Comparison of ENCODE assay signal across 19 cellular contexts in the genomic region with DNA sequence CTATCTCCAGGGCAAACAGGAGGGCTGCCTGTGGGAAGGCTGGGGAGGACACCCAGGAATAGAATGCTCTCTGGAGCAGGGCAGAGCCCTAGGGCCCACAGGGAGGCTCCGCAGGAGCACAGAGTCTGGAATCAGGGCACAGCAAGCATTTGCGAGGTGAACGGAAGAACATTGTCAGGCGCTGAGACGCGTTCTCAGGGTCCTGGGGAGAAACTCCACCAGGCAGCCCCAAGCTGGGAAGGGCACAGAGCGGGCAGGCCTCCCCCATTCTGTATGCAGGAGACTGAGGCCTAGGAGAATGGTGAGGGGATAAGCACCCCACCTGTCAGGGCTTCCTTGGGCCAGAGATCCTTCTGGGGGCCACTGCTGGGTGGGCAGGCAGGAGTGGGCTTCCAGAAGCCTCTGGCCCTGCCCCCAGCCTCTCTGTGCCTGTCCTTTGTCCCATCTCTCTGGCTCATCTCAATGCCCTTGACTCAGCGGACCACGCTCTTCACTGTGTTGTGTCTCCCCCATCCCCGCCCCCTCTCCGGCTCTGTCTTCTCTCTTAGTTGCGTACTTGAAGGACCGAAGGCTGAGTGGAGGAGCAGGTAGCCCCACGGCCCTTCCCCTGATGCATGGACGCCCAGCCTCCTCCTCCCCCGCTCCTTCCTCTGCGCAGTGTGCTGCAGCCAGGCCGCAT. TPM values are rescaled to one million over a fixed set of nuclear protein-coding genes. Genes with fewer than 3 reads are reported as not detected.
DNase-seq lines count a peak whose midpoint lies in the region; ATAC-seq and TF ChIP-seq lines count a peak whose summit lies in the region.
"Had no signal": no experiment of that assay in that cellular context is flagged by ENCODE, and none has a peak within 500 bp of the region (broad histone marks: within the 10 kb centered on the region; RNA-seq: fewer than 3 reads in every experiment).

No MANE protein-coding gene starts in this region.

- peaks cover 6% of the 10 kb centered on the region; the same call in 1 of the 2 replicates for H4K20me1 ChIP-seq in IMR-90 (ENCODE audit: insufficient read depth, low read length)

- no peak overlapping the region for H3K4me3 Mint-ChIP-seq in activated CD8-positive, alpha-beta memory T cell treated with anti-CD3 and anti-CD28 coated beads, Interleukin-2, amount 10 ng/mL, durations not matched to agents 7 days and 5 days
- H3K4me3 Mint-ChIP-seq: B cell; dendritic cell treated with granulocyte-macrophage colony-stimulating factor and Interleukin-4, amounts not matched to agents 40 ng/mL and 50 ng/mL, for 4 days had no signal

- H3K36me3 Mint-ChIP-seq in activated CD8-positive, alpha-beta memory T cell treated with anti-CD3 and anti-CD28 coated beads, Interleukin-2, amount 10 ng/mL, durations not matched to agents 7 days and 5 days = no peaks in the 10 kb centered on the region

- no peak overlapping the region for H2BK20ac ChIP-seq in IMR-90 (ENCODE audit: low read depth, low read length)

- no peak overlapping the region for H4K5ac ChIP-seq in IMR-90 (ENCODE audit: low read depth, low read length)

- H2BK120ac ChIP-seq in IMR-90 (ENCODE audit: low read depth, low read length) = no peak overlapping the region

- no peaks in the 10 kb centered on the region for H3K27me3 Mint-ChIP-seq in activated CD8-positive, alpha-beta memory T cell treated with anti-CD3 and anti-CD28 coated beads, Interleukin-2, amount 10 ng/mL, durations not matched to agents 7 days and 5 days
- H3K27me3 Mint-ChIP-seq: B cell had no signal

- H3K4me1 ChIP-seq in IMR-90 (ENCODE audit: control insufficient read depth, insufficient read depth, low read length) (no peaks in the 10 kb centered on the region), prostate gland (replicated peaks) (peaks cover 4% of the 10 kb centered on the region)

- H3K4me3 ChIP-seq in IMR-90 (ENCODE audit: insufficient read depth, low read depth, low read length) (no peak overlapping the region), prostate gland (peak overlapping the region in 1 of 2 donors; percentile 2)
- H3K4me3 ChIP-seq: adrenal gland, mucosa of descending colon, upper lobe of left lung had no signal

- H3K23ac ChIP-seq in IMR-90 (ENCODE audit: low read depth, low read length) = no peak overlapping the region

- H4K91ac ChIP-seq in IMR-90 (ENCODE audit: insufficient read depth, low read depth, low read length) = no peak overlapping the region

- H2BK5ac ChIP-seq in IMR-90 (ENCODE audit: low read depth, low read length, poor library complexity, severe bottlenecking) = no peak overlapping the region

- no peaks in the 10 kb centered on the region for H3K9me1 ChIP-seq in IMR-90 (ENCODE audit: insufficient read depth, low read length)

- TF ChIP-seq RAD21 in IMR-90 (IDR thresholded peaks at IDR 0.05; ENCODE audit: low read length) = no peak

- no peaks in the 10 kb centered on the region for H3K9me3 Mint-ChIP-seq in activated CD8-positive, alpha-beta memory T cell treated with anti-CD3 and anti-CD28 coated beads, Interleukin-2, amount 10 ng/mL, durations not matched to agents 7 days and 5 days (ENCODE audit: low read depth)
- H3K9me3 Mint-ChIP-seq: dendritic cell treated with granulocyte-macrophage colony-stimulating factor and Interleukin-4, amounts not matched to agents 40 ng/mL and 50 ng/mL, for 4 days had no signal

- H3K27me3 ChIP-seq in IMR-90 (ENCODE audit: control insufficient read depth, insufficient read depth, low read length) (no peaks in the 10 kb centered on the region), prostate gland (replicated peaks; ENCODE audit: insufficient read depth) (no peaks in the 10 kb centered on the region)
- H3K27me3 ChIP-seq: adrenal gland, upper lobe of left lung had no signal

- peak overlapping the region; percentile 28 for H2AK9ac ChIP-seq in IMR-90 (replicated peaks; ENCODE audit: low read depth, low read length, poor library complexity)

- TF ChIP-seq POLR2A in IMR-90 (IDR thresholded peaks at IDR 0.05; ENCODE audit: low read depth, low read length) (no peak), prostate gland (IDR thresholded peaks at IDR 0.05) (no peak)

- no TSS peak for BruUV-seq in IMR-90 (replicated peaks; lab: Mats Ljungman, UMichigan)

- no peak overlapping the region for H2BK15ac ChIP-seq in IMR-90 (ENCODE audit: low read depth, low read length)

- ATAC-seq in activated CD8-positive, alpha-beta memory T cell treated with anti-CD3 and anti-CD28 coated beads, Interleukin-2, amount 10 ng/mL, durations not matched to agents 7 days and 5 days = no peak
- ATAC-seq in IMR-90 (ENCODE audit: low read depth) = no peak
- ATAC-seq: mucosa of descending colon had no signal

- H3K79me1 ChIP-seq in IMR-90 (ENCODE audit: low read depth in 1 of 2, low read length in 2 of 2) = peaks cover 0 to 6% of the 10 kb centered on the region in 2 experiments; a peak in 2 of 4 replicates

- no peak overlapping the region for H3K9ac ChIP-seq in IMR-90 (ENCODE audit: low read depth, low read length)

- POLR2A ChIA-PET in IMR-90 (lab: Charles Lee; ENCODE audit: unreplicated experiment) = no interaction called here

- in situ Hi-C loops in IMR-90 (cut with MboI; ENCODE audit: low sequenced_read_pairs) = no loop called here

- TF ChIP-seq CTCF in IMR-90 (conservative IDR thresholded peaks at IDR 0.05; ENCODE audit: low read depth, low read length) (no peak), prostate gland (IDR thresholded peaks at IDR 0.05) (no peak)

- no peak overlapping the region for H3K27ac Mint-ChIP-seq in activated CD8-positive, alpha-beta memory T cell treated with anti-CD3 and anti-CD28 coated beads, Interleukin-2, amount 10 ng/mL, durations not matched to agents 7 days and 5 days
- H3K27ac Mint-ChIP-seq: B cell; dendritic cell treated with granulocyte-macrophage colony-stimulating factor and Interleukin-4, amounts not matched to agents 40 ng/mL and 50 ng/mL, for 4 days had no signal

- dilution Hi-C loops in IMR-90 (cut with HindIII; ENCODE audit: low sequenced_read_pairs, unreplicated experiment) = no loop called here

- peaks cover 11% of the 10 kb centered on the region for H3K4me1 Mint-ChIP-seq in activated CD8-positive, alpha-beta memory T cell treated with anti-CD3 and anti-CD28 coated beads, Interleukin-2, amount 10 ng/mL, durations not matched to agents 7 days and 5 days

- H3K18ac ChIP-seq in IMR-90 (ENCODE audit: low read depth, low read length) = no peak overlapping the region

- no peak overlapping the region for H3K4me2 ChIP-seq in IMR-90 (ENCODE audit: low read depth, low read length)

- H4K8ac ChIP-seq in IMR-90 (ENCODE audit: low read depth in 2 of 2, low read length in 2 of 2) = no peak overlapping the region

- H3K4ac ChIP-seq in IMR-90 (ENCODE audit: low read depth, low read length) = no peak overlapping the region

- WGBS in IMR-90 (ENCODE audit: extremely low coverage in 2 of 2, insufficient read length in 1 of 2), 2 experiments = 97% methylated on average over 10 of the region's 18 CpGs; no CpG with 5 or more reads in 1 of the 2 experiments
- WGBS in prostate gland = 86% methylated on average over 18 of the region's 18 CpGs

- no peak overlapping the region for H2AK5ac ChIP-seq in IMR-90 (ENCODE audit: low read depth, low read length)

- CTCF ChIA-PET in activated CD8-positive, alpha-beta memory T cell treated with anti-CD3 and anti-CD28 coated beads, Interleukin-2, amount 10 ng/mL, durations not matched to agents 7 days and 5 days (lab: Charles Lee) = interaction anchor here (1.5 to 2.2 kb wide), 3 partner anchors 9 to 151 kb away, joined by 3 to 17 read pairs (median 10); partner anchors contain the start of gene NDRG4
- CTCF ChIA-PET in IMR-90 (lab: Yijun Ruan, JAX) = no interaction called here

- H3K27ac ChIP-seq in IMR-90 (ENCODE audit: insufficient read depth, low read length) (no peak overlapping the region), prostate gland (peak overlapping the region; percentile 57 to 68)
- H3K27ac ChIP-seq: adrenal gland, upper lobe of left lung had no signal

- H2AFZ ChIP-seq in IMR-90 (replicated peaks; ENCODE audit: low read length, poor library complexity) = no peak overlapping the region

- no peak overlapping the region for H3K14ac ChIP-seq in IMR-90 (replicated peaks; ENCODE audit: low read depth, low read length)

- H3K56ac ChIP-seq in IMR-90 (ENCODE audit: extremely low read depth, insufficient read depth, low read length) = no peak overlapping the region

- peak; percentile 50 for DNase-seq in activated CD8-positive, alpha-beta memory T cell treated with anti-CD3 and anti-CD28 coated beads, Interleukin-2, amount 50 U/mL, for 48 hours
- no peak for DNase-seq in activated CD8-positive, alpha-beta memory T cell treated with anti-CD3 and anti-CD28 coated beads, Interleukin-2, amount 10 ng/mL, durations not matched to agents 7 days and 5 days
- DNase-seq in IMR-90 (no peak), islet precursor cell (peak; percentile 51), prostate gland (ENCODE audit: low spot score) (no peak), NCI-H1694 (lab: John Stamatoyannopoulos, UW) (no peak), cortex of kidney (lab: John Stamatoyannopoulos, UW) (no peak)
- DNase-seq in stimulated activated CD4-positive, alpha-beta T cell treated with anti-CD3 and anti-CD28 coated beads, Interleukin-1b, Interleukin-23, amount 100 ng/mL, for 48 hours = no peak
- DNase-seq: activated gamma-delta T cell; mucosa of descending colon; NCI-H1930; NCI-H226; NCI-H748 treated with DMSO at 0.1 percent for 48 hours; SHP77; stimulated activated CD4-positive, alpha-beta T cell treated with anti-CD3 and anti-CD28 coated beads, Interleukin-4, amount 100 ng/mL, for 4 hours had no signal

- H3K36me3 ChIP-seq in IMR-90 (ENCODE audit: control insufficient read depth, insufficient read depth, low read length) = no peaks in the 10 kb centered on the region; the same call in 1 of the 2 replicates
- no peaks in the 10 kb centered on the region for H3K36me3 ChIP-seq in prostate gland

- intact Hi-C loops in IMR-90 (cut with micrococcal nuclease) = no loop called here
- intact Hi-C loops in prostate gland (cut with DNase I) = loop anchor here (10.0 kb wide), 1 partner anchor 245 kb away; no protein-coding TSS in a partner anchor

- H3K9me3 ChIP-seq in IMR-90 (ENCODE audit: control insufficient read depth, insufficient read depth, low read length) = no peaks in the 10 kb centered on the region
- no peaks in the 10 kb centered on the region for H3K9me3 ChIP-seq in prostate gland
- H3K9me3 ChIP-seq: adrenal gland, mucosa of descending colon, upper lobe of left lung had no signal

RNA-seq across cellular contexts. Expression of gene SETD6, which starts 5.1 kb away (rescaled TPM):
- 10 to 100 TPM; 12.6 to 17.8 TPM for total RNA-seq in activated CD8-positive, alpha-beta memory T cell treated with anti-CD3 and anti-CD28 coated beads, Interleukin-2, amount 10 ng/mL, durations not matched to agents 7 days and 5 days
- 3.2 and 3.3 TPM in 2 replicates for total RNA-seq in IMR-90 (2012; rRNA removed)
- polyA plus RNA-seq in IMR-90 (2012; rRNA removed) = 5.2 and 6.4 TPM in 2 replicates
- 5.8 and 11.1 TPM in 2 replicates for polyA plus RNA-seq in IMR-90 (2012; cell fraction: cytosol; rRNA removed)
- 29.2 and 50.2 TPM in 2 replicates for polyA plus RNA-seq in IMR-90 (2012; cell fraction: nucleus; rRNA removed; ENCODE audit: low replicate concordance)
- 10 to 100 TPM; 45.4 to 55.8 TPM for total RNA-seq in prostate gland

RNA-seq across cellular contexts. Expression of gene NDRG4, which starts 10.3 kb away (rescaled TPM):
- total RNA-seq in activated CD8-positive, alpha-beta memory T cell treated with anti-CD3 and anti-CD28 coated beads, Interleukin-2, amount 10 ng/mL, durations not matched to agents 7 days and 5 days = 1 to 10 TPM; 1.6 to 2.5 TPM
- total RNA-seq in IMR-90 (2012; rRNA removed) = 9.7 and 10.9 TPM in 2 replicates
- polyA plus RNA-seq in IMR-90 (2012; rRNA removed) = 23.5 and 26.5 TPM in 2 replicates
- polyA plus RNA-seq in IMR-90 (2012; cell fraction: cytosol; rRNA removed) = 14.3 and 22.8 TPM in 2 replicates
- 73.2 and 140 TPM in 2 replicates for polyA plus RNA-seq in IMR-90 (2012; cell fraction: nucleus; rRNA removed; ENCODE audit: low replicate concordance)
- 100 to 1,000 TPM in 1 of 2 donors, 10 to 100 TPM in 1; 13.4 to 359 TPM for total RNA-seq in prostate gland

Comparison
In these comparisons a context has a peak if more than half of its experiments do, and no peak if none do; other contexts are left out.
1. DNase-seq: peak in activated CD8-positive, alpha-beta memory T cell treated with anti-CD3 and anti-CD28 coated beads, Interleukin-2, amount 50 U/mL, for 48 hours (single experiment) and islet precursor cell (single experiment); none in activated CD8-positive, alpha-beta memory T cell treated with anti-CD3 and anti-CD28 coated beads, Interleukin-2, amount 10 ng/mL, durations not matched to agents 7 days and 5 days (single experiment), IMR-90 (single experiment), prostate gland (single experiment), NCI-H1694 (single experiment), cortex of kidney (single experiment) and stimulated activated CD4-positive, alpha-beta T cell treated with anti-CD3 and anti-CD28 coated beads, Interleukin-1b, Interleukin-23, amount 100 ng/mL, for 48 hours (single experiment).